Comparison of ENCODE assay signal across 11 cellular contexts in the genomic region with DNA sequence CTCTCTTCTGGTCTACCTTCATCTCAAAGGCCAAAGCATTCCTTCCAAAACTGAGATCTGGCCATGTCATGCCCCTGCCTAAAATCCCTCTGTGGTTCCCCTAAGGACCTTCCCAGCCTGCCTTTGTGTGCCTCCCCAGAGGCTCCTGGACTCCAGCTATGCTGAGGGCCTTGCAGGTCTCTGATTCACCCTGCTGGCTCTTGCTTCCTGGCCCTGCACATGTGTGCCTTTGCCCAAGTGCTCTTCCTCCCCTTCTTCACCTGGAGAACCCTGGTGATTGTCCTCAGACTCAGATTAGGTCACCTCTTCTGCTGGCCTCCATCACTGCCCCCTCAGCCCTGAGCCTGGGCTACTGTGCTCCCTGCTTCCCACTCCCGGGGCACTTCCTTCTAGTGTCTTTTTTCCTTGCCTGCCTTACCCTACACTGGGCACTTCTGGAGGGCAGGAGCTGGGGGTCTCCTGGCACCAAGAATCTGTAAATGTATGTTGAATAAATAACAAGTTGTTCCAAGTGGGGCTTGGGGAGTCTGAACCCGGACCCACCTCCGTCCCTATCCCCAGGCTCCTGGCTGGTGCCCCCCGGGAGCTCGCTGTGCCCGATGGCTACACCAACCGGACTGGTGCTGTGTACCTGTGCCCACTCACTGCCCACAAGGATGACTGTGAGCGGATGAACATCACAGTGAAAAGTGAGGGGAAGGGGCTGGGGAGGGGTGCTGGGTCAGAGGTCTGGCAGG. TPM values are rescaled to one million over a fixed set of nuclear protein-coding genes. Genes with fewer than 3 reads are reported as not detected.
DNase-seq lines count a peak whose midpoint lies in the region; ATAC-seq, FAIRE-seq and TF ChIP-seq lines count a peak whose summit lies in the region.
"Had no signal": no experiment of that assay in that cellular context is flagged by ENCODE, and none has a peak within 500 bp of the region (broad histone marks: within the 10 kb centered on the region; RNA-seq: fewer than 3 reads in every experiment).

No MANE protein-coding gene starts in this region.

- peak in 1 of 2 experiments; percentile 61 for DNase-seq in A549 (ENCODE audit: low read depth in 1 of 2, low spot score in 1 of 2)
- DNase-seq in PC-9, result peak in 1 of 2 experiments; percentile 81
- no peak for DNase-seq in epithelial cell of proximal tubule (ENCODE audit: low read depth)
- DNase-seq in prostate gland (ENCODE audit: low spot score), result no peak
- no peak for DNase-seq in Karpas-422
- DNase-seq in left lobe of liver (ENCODE audit: low spot score), result no peak
- DNase-seq in NCI-H2196 treated with DMSO at 0.1 percent for 48 hours (lab: John Stamatoyannopoulos, UW; ENCODE audit: unreplicated experiment), result no peak
- DNase-seq: cortex of kidney, NCI-H524 had no signal

- FAIRE-seq in A549 (lab: Jason Lieb, UNC), result no peak
- FAIRE-seq: K562 had no signal

- intact Hi-C loops in PC-9 (cut with micrococcal nuclease; ENCODE audit: unreplicated experiment), result loop anchor here (1.0 kb wide), 1 partner anchor 8 kb away; no protein-coding TSS in a partner anchor
- intact Hi-C loops in prostate gland (cut with DNase I), result loop anchor here (5.0 kb wide), 1 partner anchor 36 kb away; no protein-coding TSS in a partner anchor

- H3K4me3 ChIP-seq in A549 (peak overlapping the region; percentile 10; the same call in 1 of the 3 replicates), PC-9 (peak overlapping the region; percentile 47), epithelial cell of proximal tubule (ENCODE audit: low read depth, low read length) (peak overlapping the region; percentile 10), prostate gland (no peak overlapping the region), Karpas-422 (ENCODE audit: low read length) (no peak overlapping the region)
- H3K4me3 ChIP-seq: K562 had no signal

- peaks cover 93% of the 10 kb centered on the region for H3F3A ChIP-seq in PC-9 (ENCODE audit: insufficient read depth, low read depth)

- no peak for TF ChIP-seq POLR2A in A549 (IDR thresholded peaks at IDR 0.05; ENCODE audit: low read length)
- TF ChIP-seq POLR2A in prostate gland (IDR thresholded peaks at IDR 0.05), result no peak

- TSS peak; percentile 6 for BruUV-seq in PC-9 (replicated peaks; lab: Mats Ljungman, UMichigan)

- peaks cover 8% of the 10 kb centered on the region for H4K20me1 ChIP-seq in PC-9 (ENCODE audit: insufficient read depth)
- H4K20me1 ChIP-seq in Karpas-422 (ENCODE audit: insufficient read depth, low read depth, low read length), result 0 out of 2 replicates have a peak, but pooled peaks cover 3% of the 10 kb centered on the region

- H3K27me3 ChIP-seq in PC-9 (ENCODE audit: insufficient read depth, low read depth), result no peaks in the 10 kb centered on the region
- H3K27me3 ChIP-seq in prostate gland (replicated peaks; ENCODE audit: insufficient read depth), result no peaks in the 10 kb centered on the region
- H3K27me3 ChIP-seq in Karpas-422 (ENCODE audit: low read length), result no peaks in the 10 kb centered on the region

- TF ChIP-seq CTCF in A549 (IDR thresholded peaks at IDR 0.05) (no peak), PC-9 (conservative IDR thresholded peaks at IDR 0.05) (no peak), epithelial cell of proximal tubule (conservative IDR thresholded peaks at IDR 0.05; ENCODE audit: low read depth, low read length) (no peak), prostate gland (IDR thresholded peaks at IDR 0.05) (no peak)

- H3K27ac ChIP-seq in A549, result peak overlapping the region; percentile 92 to 97
- H3K27ac ChIP-seq in PC-9, result peak overlapping the region; percentile 97
- peak overlapping the region; percentile 71 to 77 for H3K27ac ChIP-seq in prostate gland
- H3K27ac ChIP-seq in Karpas-422 (ENCODE audit: low read length), result no peak overlapping the region

- POLR2A ChIA-PET in A549 (lab: Yijun Ruan, JAX) (interaction anchor here (2.0 to 5.8 kb wide), 2 partner anchors 8 to 36 kb away, joined by 11 to 90 read pairs; a partner anchor contains a TSS), PC-9 (lab: Charles Lee; ENCODE audit: unreplicated experiment) (interaction anchor here (0.6 to 1.5 kb wide), 3 partner anchors 9 to 803 kb away, joined by 4 to 21 read pairs (median 4); no protein-coding TSS in a partner anchor)

- 80% methylated on average over 8 of the region's 8 CpGs for WGBS in A549 (ENCODE audit: missing lambda C conversion rate)
- WGBS in prostate gland, result 95% methylated on average over 8 of the region's 8 CpGs

- no peak for TF ChIP-seq EP300 in A549 (IDR thresholded peaks at IDR 0.05)

- H3K9me3 ChIP-seq in A549 (no peaks in the 10 kb centered on the region), PC-9 (ENCODE audit: insufficient read depth, low read depth) (no peaks in the 10 kb centered on the region), prostate gland (no peaks in the 10 kb centered on the region), Karpas-422 (ENCODE audit: low read length) (no peaks in the 10 kb centered on the region)

- H3K4me2 ChIP-seq in A549, result peak overlapping the region; percentile 91
- H3K4me2 ChIP-seq in PC-9, result peak overlapping the region; percentile 77
- H3K4me2 ChIP-seq in Karpas-422 (ENCODE audit: low read depth, low read length, poor library complexity, severe bottlenecking), result no peak overlapping the region

- H3K79me2 ChIP-seq in PC-9 (ENCODE audit: low read depth) (peaks cover 84% of the 10 kb centered on the region), Karpas-422 (ENCODE audit: low read length) (no peaks in the 10 kb centered on the region)

- H2AFZ ChIP-seq in PC-9 (no peak overlapping the region), Karpas-422 (ENCODE audit: low read length) (no peak overlapping the region)

- TF ChIP-seq RAD21 in A549 (conservative IDR thresholded peaks at IDR 0.05 in 1 of 2, IDR thresholded peaks at IDR 0.05 in 1 of 2), result no peak

- H3K9ac ChIP-seq in Karpas-422 (ENCODE audit: low read length), result no peak overlapping the region

- H3K4me1 ChIP-seq in A549, result peaks cover 87% of the 10 kb centered on the region
- H3K4me1 ChIP-seq in PC-9 (replicated peaks; ENCODE audit: insufficient read depth), result peaks cover 84% of the 10 kb centered on the region
- no peaks in the 10 kb centered on the region for H3K4me1 ChIP-seq in prostate gland (replicated peaks)
- H3K4me1 ChIP-seq in Karpas-422 (ENCODE audit: low read length), result peaks cover 19% of the 10 kb centered on the region

- peak; percentile 7 to 12; a peak in 5 of 6 replicates for ATAC-seq in A549
- ATAC-seq in HG02938 (IDR thresholded peaks at IDR 0.05; ENCODE audit: unreplicated experiment), result no peak
- no peak for ATAC-seq in left lobe of liver

- H3K36me3 ChIP-seq in PC-9 (ENCODE audit: low read depth) (peaks cover 69% of the 10 kb centered on the region), prostate gland (no peaks in the 10 kb centered on the region), Karpas-422 (ENCODE audit: insufficient read depth, low read length) (no peaks in the 10 kb centered on the region)

- CTCF ChIA-PET in A549 (lab: Yijun Ruan, JAX) (interaction anchor here (0.6 to 22.1 kb wide), 13 partner anchors 8 to 183 kb away, joined by 3 to 473 read pairs (median 3); a partner anchor contains a TSS), PC-9 (lab: Charles Lee) (no interaction called here)

- H3K9me2 ChIP-seq in PC-9 (ENCODE audit: insufficient read depth), result no peaks in the 10 kb centered on the region
- no peaks in the 10 kb centered on the region for H3K9me2 ChIP-seq in Karpas-422 (replicated peaks; ENCODE audit: insufficient read depth, low read length)

TF ChIP-seq in A549, 52 proteins besides CTCF, POLR2A, EP300 and RAD21 (continues in another document):
- TF ChIP-seq, protein P1, sequence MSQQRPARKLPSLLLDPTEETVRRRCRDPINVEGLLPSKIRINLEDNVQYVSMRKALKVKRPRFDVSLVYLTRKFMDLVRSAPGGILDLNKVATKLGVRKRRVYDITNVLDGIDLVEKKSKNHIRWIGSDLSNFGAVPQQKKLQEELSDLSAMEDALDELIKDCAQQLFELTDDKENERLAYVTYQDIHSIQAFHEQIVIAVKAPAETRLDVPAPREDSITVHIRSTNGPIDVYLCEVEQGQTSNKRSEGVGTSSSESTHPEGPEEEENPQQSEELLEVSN (IDR thresholded peaks at IDR 0.05; ENCODE audit: borderline replicate concordance, low read depth), result no peak
- TF ChIP-seq, protein P2, sequence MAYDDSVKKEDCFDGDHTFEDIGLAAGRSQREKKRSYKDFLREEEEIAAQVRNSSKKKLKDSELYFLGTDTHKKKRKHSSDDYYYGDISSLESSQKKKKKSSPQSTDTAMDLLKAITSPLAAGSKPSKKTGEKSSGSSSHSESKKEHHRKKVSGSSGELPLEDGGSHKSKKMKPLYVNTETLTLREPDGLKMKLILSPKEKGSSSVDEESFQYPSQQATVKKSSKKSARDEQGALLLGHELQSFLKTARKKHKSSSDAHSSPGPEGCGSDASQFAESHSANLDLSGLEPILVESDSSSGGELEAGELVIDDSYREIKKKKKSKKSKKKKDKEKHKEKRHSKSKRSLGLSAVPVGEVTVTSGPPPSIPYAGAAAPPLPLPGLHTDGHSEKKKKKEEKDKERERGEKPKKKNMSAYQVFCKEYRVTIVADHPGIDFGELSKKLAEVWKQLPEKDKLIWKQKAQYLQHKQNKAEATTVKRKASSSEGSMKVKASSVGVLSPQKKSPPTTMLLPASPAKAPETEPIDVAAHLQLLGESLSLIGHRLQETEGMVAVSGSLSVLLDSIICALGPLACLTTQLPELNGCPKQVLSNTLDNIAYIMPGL (CRISPR knock-in tag; IDR thresholded peaks at IDR 0.05; ENCODE audit: borderline replicate concordance), result no peak
- TF ChIP-seq MAFK (IDR thresholded peaks at IDR 0.05; ENCODE audit: partially characterized antibody), result no peak

RNA-seq across cellular contexts. Expression of a gene that starts 7.8 kb away (rescaled TPM):
- polyA plus RNA-seq in A549 (2011; rRNA removed) (141 and 181 TPM in 2 replicates), A549 (2017; fragmentation: RNase III; extraction: RNeasy Plus Mini Kit Qiagen cat#74134 plus additional on column Dnase treatment) (248 to 268 TPM (median 256 TPM) in 3 replicates)
- polyA plus RNA-seq in A549 (2012; cell fraction: cytosol; rRNA removed), result 182 and 240 TPM in 2 replicates
- polyA plus RNA-seq in A549 (2012; cell fraction: nucleus; rRNA removed), result 975 and 1,352 TPM in 2 replicates
- polyA minus RNA-seq in A549 (2011; rRNA and poly(A)+ RNA removed), result 337 and 368 TPM in 2 replicates
- total RNA-seq in PC-9 (2021) (291 and 327 TPM in 2 replicates), epithelial cell of proximal tubule (630 and 668 TPM in 2 replicates), prostate gland (10 to 100 TPM; 67.0 to 71.3 TPM), left lobe of liver (2.7 TPM)
- total RNA-seq in Karpas-422 (2014; rRNA removed; shearing (Covaris generic); ENCODE audit: low replicate concordance), result 1.0 and 1.6 TPM in 2 replicates

RNA-seq across cellular contexts. Expression of a gene that starts 31.5 kb away (rescaled TPM):
- 28.5 and 34.4 TPM in 2 replicates for polyA plus RNA-seq in A549 (2011; rRNA removed)
- polyA plus RNA-seq in A549 (2012; cell fraction: cytosol; rRNA removed), result 59.2 and 79.0 TPM in 2 replicates
- 67.5 and 95.4 TPM in 2 replicates for polyA plus RNA-seq in A549 (2012; cell fraction: nucleus; rRNA removed)
- polyA plus RNA-seq in A549 (2017; fragmentation: RNase III; extraction: RNeasy Plus Mini Kit Qiagen cat#74134 plus additional on column Dnase treatment), result 14.1 to 19.8 TPM (median 15.2 TPM) in 3 replicates
- polyA minus RNA-seq in A549 (2011; rRNA and poly(A)+ RNA removed), result 65.2 and 71.3 TPM in 2 replicates
- total RNA-seq in PC-9 (2021), result 38.6 and 58.7 TPM in 2 replicates
- 6.1 and 17.5 TPM in 2 replicates for total RNA-seq in epithelial cell of proximal tubule
- 10 to 100 TPM; 47.1 to 79.5 TPM for total RNA-seq in prostate gland
- total RNA-seq in Karpas-422 (2014; rRNA removed; shearing (Covaris generic); ENCODE audit: low replicate concordance), result not detected in 2 replicates
- 52.0 TPM for total RNA-seq in left lobe of liver

Comparison
In these comparisons a context has a peak if more than half of its experiments do, and no peak if none do; other contexts are left out.
1. ATAC-seq: peak in A549 (2 of 2); none in HG02938 (single experiment) and left lobe of liver (single experiment).
2. H3K4me3 ChIP-seq: peak in A549 (single experiment), PC-9 (single experiment) and epithelial cell of proximal tubule (single experiment); none in prostate gland (0 of 2) and Karpas-422 (single experiment).
3. RNA of a gene that starts 7.8 kb away (total RNA-seq): 630 to 668 TPM in epithelial cell of proximal tubule, 291 to 327 TPM in PC-9 and 67.0 to 71.3 TPM in prostate gland; 2.7 TPM in left lobe of liver (single experiment) and 1.0 to 1.6 TPM in Karpas-422; every median in the first group is over 10 times any median in the second.